ENCODE assay signal across 2 cellular contexts in the genomic region with DNA sequence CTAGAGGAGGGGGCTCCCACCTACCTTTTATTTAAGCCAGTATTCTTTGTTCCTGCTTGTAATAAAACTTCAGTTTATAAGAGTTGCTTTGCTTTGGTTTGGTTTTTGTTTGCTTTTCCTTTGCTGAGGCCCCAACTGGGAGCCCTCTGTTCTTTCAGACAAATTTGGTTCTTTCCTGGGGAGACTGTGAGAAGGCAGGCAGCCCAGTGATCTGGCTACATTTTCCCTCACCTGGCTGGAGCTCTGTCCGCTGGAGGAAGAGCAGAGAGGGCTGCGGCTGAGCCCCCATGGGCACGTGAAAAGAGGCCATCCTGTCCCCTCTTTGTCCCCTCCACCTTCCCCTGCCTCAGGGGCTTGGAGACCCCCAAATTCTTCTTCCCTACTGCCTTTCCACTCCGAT.
TF ChIP-seq lines count a peak whose summit lies in the region.

No MANE protein-coding gene starts in this region.

TF ChIP-seq in H1, 55 proteins besides CTCF, POLR2A, EP300 and RAD21:
- TF ChIP-seq, protein P1, sequence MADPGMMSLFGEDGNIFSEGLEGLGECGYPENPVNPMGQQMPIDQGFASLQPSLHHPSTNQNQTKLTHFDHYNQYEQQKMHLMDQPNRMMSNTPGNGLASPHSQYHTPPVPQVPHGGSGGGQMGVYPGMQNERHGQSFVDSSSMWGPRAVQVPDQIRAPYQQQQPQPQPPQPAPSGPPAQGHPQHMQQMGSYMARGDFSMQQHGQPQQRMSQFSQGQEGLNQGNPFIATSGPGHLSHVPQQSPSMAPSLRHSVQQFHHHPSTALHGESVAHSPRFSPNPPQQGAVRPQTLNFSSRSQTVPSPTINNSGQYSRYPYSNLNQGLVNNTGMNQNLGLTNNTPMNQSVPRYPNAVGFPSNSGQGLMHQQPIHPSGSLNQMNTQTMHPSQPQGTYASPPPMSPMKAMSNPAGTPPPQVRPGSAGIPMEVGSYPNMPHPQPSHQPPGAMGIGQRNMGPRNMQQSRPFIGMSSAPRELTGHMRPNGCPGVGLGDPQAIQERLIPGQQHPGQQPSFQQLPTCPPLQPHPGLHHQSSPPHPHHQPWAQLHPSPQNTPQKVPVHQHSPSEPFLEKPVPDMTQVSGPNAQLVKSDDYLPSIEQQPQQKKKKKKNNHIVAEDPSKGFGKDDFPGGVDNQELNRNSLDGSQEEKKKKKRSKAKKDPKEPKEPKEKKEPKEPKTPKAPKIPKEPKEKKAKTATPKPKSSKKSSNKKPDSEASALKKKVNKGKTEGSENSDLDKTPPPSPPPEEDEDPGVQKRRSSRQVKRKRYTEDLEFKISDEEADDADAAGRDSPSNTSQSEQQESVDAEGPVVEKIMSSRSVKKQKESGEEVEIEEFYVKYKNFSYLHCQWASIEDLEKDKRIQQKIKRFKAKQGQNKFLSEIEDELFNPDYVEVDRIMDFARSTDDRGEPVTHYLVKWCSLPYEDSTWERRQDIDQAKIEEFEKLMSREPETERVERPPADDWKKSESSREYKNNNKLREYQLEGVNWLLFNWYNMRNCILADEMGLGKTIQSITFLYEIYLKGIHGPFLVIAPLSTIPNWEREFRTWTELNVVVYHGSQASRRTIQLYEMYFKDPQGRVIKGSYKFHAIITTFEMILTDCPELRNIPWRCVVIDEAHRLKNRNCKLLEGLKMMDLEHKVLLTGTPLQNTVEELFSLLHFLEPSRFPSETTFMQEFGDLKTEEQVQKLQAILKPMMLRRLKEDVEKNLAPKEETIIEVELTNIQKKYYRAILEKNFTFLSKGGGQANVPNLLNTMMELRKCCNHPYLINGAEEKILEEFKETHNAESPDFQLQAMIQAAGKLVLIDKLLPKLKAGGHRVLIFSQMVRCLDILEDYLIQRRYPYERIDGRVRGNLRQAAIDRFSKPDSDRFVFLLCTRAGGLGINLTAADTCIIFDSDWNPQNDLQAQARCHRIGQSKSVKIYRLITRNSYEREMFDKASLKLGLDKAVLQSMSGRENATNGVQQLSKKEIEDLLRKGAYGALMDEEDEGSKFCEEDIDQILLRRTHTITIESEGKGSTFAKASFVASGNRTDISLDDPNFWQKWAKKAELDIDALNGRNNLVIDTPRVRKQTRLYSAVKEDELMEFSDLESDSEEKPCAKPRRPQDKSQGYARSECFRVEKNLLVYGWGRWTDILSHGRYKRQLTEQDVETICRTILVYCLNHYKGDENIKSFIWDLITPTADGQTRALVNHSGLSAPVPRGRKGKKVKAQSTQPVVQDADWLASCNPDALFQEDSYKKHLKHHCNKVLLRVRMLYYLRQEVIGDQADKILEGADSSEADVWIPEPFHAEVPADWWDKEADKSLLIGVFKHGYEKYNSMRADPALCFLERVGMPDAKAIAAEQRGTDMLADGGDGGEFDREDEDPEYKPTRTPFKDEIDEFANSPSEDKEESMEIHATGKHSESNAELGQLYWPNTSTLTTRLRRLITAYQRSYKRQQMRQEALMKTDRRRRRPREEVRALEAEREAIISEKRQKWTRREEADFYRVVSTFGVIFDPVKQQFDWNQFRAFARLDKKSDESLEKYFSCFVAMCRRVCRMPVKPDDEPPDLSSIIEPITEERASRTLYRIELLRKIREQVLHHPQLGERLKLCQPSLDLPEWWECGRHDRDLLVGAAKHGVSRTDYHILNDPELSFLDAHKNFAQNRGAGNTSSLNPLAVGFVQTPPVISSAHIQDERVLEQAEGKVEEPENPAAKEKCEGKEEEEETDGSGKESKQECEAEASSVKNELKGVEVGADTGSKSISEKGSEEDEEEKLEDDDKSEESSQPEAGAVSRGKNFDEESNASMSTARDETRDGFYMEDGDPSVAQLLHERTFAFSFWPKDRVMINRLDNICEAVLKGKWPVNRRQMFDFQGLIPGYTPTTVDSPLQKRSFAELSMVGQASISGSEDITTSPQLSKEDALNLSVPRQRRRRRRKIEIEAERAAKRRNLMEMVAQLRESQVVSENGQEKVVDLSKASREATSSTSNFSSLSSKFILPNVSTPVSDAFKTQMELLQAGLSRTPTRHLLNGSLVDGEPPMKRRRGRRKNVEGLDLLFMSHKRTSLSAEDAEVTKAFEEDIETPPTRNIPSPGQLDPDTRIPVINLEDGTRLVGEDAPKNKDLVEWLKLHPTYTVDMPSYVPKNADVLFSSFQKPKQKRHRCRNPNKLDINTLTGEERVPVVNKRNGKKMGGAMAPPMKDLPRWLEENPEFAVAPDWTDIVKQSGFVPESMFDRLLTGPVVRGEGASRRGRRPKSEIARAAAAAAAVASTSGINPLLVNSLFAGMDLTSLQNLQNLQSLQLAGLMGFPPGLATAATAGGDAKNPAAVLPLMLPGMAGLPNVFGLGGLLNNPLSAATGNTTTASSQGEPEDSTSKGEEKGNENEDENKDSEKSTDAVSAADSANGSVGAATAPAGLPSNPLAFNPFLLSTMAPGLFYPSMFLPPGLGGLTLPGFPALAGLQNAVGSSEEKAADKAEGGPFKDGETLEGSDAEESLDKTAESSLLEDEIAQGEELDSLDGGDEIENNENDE (IDR thresholded peaks at IDR 0.05; ENCODE audit: insufficient replicate concordance, low read length): no peak
- TF ChIP-seq TAF7 (optimal IDR thresholded peaks at IDR 0.05; ENCODE audit: borderline replicate concordance, low read depth, low read length): no peak
- no peak for TF ChIP-seq MAFK (IDR thresholded peaks at IDR 0.05; ENCODE audit: low read depth, low read length)
- no peak for TF ChIP-seq TBP (IDR thresholded peaks at IDR 0.05; ENCODE audit: low read depth, low read length)
- no peak for TF ChIP-seq TAF1 (IDR thresholded peaks at IDR 0.05; ENCODE audit: low read depth, low read length)

TF ChIP-seq in SK-N-SH treated with all-trans-retinoic acid at 6 μM for 48 hours, 23 proteins besides CTCF, POLR2A, EP300 and RAD21:
- TF ChIP-seq BACH2 (CRISPR knock-in tag; IDR thresholded peaks at IDR 0.05; ENCODE audit: borderline replicate concordance) (no peak), CSDC2 (CRISPR knock-in tag; IDR thresholded peaks at IDR 0.05) (no peak), ZNF8 (CRISPR knock-in tag; IDR thresholded peaks at IDR 0.05) (no peak), ZFP3 (CRISPR knock-in tag; IDR thresholded peaks at IDR 0.05) (no peak), ISL1 (CRISPR knock-in tag; IDR thresholded peaks at IDR 0.05) (no peak), ZNF565 (CRISPR knock-in tag; conservative IDR thresholded peaks at IDR 0.05; ENCODE audit: low read depth) (no peak), PPARA (CRISPR knock-in tag; IDR thresholded peaks at IDR 0.05; ENCODE audit: borderline replicate concordance) (no peak), TOX (CRISPR knock-in tag; IDR thresholded peaks at IDR 0.05; ENCODE audit: borderline replicate concordance) (no peak), ESRRG (CRISPR knock-in tag; IDR thresholded peaks at IDR 0.05) (no peak), ARNTL (CRISPR knock-in tag; IDR thresholded peaks at IDR 0.05; ENCODE audit: borderline replicate concordance, low read depth) (no peak), ZC3H10 (CRISPR knock-in tag; IDR thresholded peaks at IDR 0.05) (no peak), ZNF70 (CRISPR knock-in tag; IDR thresholded peaks at IDR 0.05) (no peak)
- TF ChIP-seq, protein P2, sequence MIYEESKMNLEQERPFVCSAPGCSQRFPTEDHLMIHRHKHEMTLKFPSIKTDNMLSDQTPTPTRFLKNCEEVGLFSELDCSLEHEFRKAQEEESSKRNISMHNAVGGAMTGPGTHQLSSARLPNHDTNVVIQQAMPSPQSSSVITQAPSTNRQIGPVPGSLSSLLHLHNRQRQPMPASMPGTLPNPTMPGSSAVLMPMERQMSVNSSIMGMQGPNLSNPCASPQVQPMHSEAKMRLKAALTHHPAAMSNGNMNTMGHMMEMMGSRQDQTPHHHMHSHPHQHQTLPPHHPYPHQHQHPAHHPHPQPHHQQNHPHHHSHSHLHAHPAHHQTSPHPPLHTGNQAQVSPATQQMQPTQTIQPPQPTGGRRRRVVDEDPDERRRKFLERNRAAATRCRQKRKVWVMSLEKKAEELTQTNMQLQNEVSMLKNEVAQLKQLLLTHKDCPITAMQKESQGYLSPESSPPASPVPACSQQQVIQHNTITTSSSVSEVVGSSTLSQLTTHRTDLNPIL (CRISPR knock-in tag; IDR thresholded peaks at IDR 0.05; ENCODE audit: low read depth): no peak
- TF ChIP-seq, protein P3, sequence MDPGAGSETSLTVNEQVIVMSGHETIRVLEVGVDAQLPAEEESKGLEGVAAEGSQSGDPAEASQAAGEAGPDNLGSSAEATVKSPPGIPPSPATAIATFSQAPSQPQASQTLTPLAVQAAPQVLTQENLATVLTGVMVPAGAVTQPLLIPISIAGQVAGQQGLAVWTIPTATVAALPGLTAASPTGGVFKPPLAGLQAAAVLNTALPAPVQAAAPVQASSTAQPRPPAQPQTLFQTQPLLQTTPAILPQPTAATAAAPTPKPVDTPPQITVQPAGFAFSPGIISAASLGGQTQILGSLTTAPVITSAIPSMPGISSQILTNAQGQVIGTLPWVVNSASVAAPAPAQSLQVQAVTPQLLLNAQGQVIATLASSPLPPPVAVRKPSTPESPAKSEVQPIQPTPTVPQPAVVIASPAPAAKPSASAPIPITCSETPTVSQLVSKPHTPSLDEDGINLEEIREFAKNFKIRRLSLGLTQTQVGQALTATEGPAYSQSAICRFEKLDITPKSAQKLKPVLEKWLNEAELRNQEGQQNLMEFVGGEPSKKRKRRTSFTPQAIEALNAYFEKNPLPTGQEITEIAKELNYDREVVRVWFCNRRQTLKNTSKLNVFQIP (CRISPR knock-in tag; IDR thresholded peaks at IDR 0.05; ENCODE audit: borderline replicate concordance, low read depth): no peak
- TF ChIP-seq, protein P4, sequence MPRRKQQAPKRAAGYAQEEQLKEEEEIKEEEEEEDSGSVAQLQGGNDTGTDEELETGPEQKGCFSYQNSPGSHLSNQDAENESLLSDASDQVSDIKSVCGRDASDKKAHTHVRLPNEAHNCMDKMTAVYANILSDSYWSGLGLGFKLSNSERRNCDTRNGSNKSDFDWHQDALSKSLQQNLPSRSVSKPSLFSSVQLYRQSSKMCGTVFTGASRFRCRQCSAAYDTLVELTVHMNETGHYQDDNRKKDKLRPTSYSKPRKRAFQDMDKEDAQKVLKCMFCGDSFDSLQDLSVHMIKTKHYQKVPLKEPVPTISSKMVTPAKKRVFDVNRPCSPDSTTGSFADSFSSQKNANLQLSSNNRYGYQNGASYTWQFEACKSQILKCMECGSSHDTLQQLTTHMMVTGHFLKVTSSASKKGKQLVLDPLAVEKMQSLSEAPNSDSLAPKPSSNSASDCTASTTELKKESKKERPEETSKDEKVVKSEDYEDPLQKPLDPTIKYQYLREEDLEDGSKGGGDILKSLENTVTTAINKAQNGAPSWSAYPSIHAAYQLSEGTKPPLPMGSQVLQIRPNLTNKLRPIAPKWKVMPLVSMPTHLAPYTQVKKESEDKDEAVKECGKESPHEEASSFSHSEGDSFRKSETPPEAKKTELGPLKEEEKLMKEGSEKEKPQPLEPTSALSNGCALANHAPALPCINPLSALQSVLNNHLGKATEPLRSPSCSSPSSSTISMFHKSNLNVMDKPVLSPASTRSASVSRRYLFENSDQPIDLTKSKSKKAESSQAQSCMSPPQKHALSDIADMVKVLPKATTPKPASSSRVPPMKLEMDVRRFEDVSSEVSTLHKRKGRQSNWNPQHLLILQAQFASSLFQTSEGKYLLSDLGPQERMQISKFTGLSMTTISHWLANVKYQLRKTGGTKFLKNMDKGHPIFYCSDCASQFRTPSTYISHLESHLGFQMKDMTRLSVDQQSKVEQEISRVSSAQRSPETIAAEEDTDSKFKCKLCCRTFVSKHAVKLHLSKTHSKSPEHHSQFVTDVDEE (CRISPR knock-in tag; IDR thresholded peaks at IDR 0.05): no peak
- TF ChIP-seq, protein P5, sequence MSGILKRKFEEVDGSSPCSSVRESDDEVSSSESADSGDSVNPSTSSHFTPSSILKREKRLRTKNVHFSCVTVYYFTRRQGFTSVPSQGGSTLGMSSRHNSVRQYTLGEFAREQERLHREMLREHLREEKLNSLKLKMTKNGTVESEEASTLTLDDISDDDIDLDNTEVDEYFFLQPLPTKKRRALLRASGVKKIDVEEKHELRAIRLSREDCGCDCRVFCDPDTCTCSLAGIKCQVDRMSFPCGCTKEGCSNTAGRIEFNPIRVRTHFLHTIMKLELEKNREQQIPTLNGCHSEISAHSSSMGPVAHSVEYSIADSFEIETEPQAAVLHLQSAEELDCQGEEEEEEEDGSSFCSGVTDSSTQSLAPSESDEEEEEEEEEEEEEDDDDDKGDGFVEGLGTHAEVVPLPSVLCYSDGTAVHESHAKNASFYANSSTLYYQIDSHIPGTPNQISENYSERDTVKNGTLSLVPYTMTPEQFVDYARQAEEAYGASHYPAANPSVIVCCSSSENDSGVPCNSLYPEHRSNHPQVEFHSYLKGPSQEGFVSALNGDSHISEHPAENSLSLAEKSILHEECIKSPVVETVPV (CRISPR knock-in tag; IDR thresholded peaks at IDR 0.05): no peak
- TF ChIP-seq, protein P6, sequence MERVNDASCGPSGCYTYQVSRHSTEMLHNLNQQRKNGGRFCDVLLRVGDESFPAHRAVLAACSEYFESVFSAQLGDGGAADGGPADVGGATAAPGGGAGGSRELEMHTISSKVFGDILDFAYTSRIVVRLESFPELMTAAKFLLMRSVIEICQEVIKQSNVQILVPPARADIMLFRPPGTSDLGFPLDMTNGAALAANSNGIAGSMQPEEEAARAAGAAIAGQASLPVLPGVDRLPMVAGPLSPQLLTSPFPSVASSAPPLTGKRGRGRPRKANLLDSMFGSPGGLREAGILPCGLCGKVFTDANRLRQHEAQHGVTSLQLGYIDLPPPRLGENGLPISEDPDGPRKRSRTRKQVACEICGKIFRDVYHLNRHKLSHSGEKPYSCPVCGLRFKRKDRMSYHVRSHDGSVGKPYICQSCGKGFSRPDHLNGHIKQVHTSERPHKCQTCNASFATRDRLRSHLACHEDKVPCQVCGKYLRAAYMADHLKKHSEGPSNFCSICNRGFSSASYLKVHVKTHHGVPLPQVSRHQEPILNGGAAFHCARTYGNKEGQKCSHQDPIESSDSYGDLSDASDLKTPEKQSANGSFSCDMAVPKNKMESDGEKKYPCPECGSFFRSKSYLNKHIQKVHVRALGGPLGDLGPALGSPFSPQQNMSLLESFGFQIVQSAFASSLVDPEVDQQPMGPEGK (CRISPR knock-in tag; IDR thresholded peaks at IDR 0.05; ENCODE audit: borderline replicate concordance): no peak
